28 cellular contexts compared by ENCODE assay signal in the genomic region with DNA sequence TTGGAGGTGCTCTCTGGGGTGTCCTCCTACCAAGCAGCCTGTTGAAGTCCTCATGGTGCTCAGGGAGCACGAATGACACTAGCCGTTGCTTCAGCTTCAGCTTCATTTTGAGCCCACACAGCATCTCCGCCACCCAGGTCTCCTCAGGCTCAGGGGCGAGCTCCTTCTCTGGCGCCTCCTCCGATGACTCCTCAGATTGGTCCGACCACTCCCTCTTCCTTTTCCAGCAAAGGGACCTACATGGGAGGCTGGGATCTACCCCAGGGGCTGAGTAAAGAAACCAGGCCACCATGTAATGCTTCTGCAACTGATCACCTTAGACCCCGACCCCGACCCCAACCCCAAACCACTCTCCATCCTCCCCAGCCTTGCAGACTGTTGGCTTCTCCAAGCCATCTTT.
"Had no signal": no experiment of that assay in that cellular context is flagged by ENCODE, and none has a peak within 500 bp of the region (broad histone marks: within the 10 kb centered on the region; RNA-seq: fewer than 3 reads in every experiment).

No MANE protein-coding gene starts in this region.

- H3K9me3 ChIP-seq: stomach, suprapubic skin, testis, thoracic aorta, thyroid gland, tibial artery, tibial nerve, transverse colon, upper lobe of left lung, upper lobe of right lung, uterus, vagina had no signal

- ATAC-seq: stimulated activated effector memory CD8-positive, alpha-beta T cell treated with anti-CD3 and anti-CD28 coated beads, Interleukin-12 subunit alpha, Interleukin-12 subunit beta, amount 100 ng/mL, for 72 hours; stimulated activated memory B cell treated with anti-CD40 and anti-IgM and Interleukin-4, amounts not matched to agents 10 μg/mL and 1 μg/mL and 100 μg/mL, for 72 hours; stimulated activated naive B cell treated with anti-CD40 and anti-IgM and Interleukin-4, amounts not matched to agents 10 μg/mL and 1 μg/mL and 100 μg/mL, for 72 hours; stimulated activated naive CD8-positive, alpha-beta T cell treated with anti-CD3 and anti-CD28 coated beads, Interleukin-15, amount 100 ng/mL, for 72 hours; stimulated activated naive CD8-positive, alpha-beta T cell treated with anti-CD3 and anti-CD28 coated beads, Interleukin-15, Interleukin-2, amounts not matched to agents 100 U/mL and 50 U/mL, for 24 hours; upper lobe of right lung had no signal

- H3K36me3 ChIP-seq: stomach, suprapubic skin, thoracic aorta, thyroid gland, tibial artery, tibial nerve, transverse colon, upper lobe of left lung, upper lobe of right lung, uterus, vagina had no signal

- H3K36me3 Mint-ChIP-seq: stimulated activated memory B cell treated with anti-CD40 and anti-IgM and Interleukin-4, amounts not matched to agents 10 μg/mL and 1 μg/mL and 100 μg/mL, for 72 hours had no signal

- H3K27ac ChIP-seq: stomach, suprapubic skin, testis, thoracic aorta, thyroid gland, tibial artery, tibial nerve, transverse colon, upper lobe of left lung, upper lobe of right lung, uterus, vagina had no signal

- H3K4me1 ChIP-seq: stomach, suprapubic skin, testis, thyroid gland, tibial artery, tibial nerve, transverse colon, upper lobe of left lung, upper lobe of right lung, uterus, vagina had no signal

- DNase-seq: stimulated activated CD4-positive, alpha-beta T cell treated with anti-CD3 and anti-CD28 coated beads, Interleukin-2, amount 100 ng/mL, for 48 hours; stimulated activated CD4-positive, alpha-beta T cell treated with anti-CD3 and anti-CD28 coated beads, Interleukin-4, amount 100 ng/mL, for 1 hour; stimulated activated CD4-positive, alpha-beta T cell treated with anti-CD3 and anti-CD28 coated beads, Interleukin-4, amount 100 ng/mL, for 24 hours; stimulated activated CD4-positive, alpha-beta T cell treated with anti-CD3 and anti-CD28 coated beads, Interleukin-4, amount 100 ng/mL, for 4 hours; stimulated activated CD8-positive, alpha-beta memory T cell treated with anti-CD3 and anti-CD28 coated beads, Interleukin-4, amount 100 ng/mL, for 48 hours; stimulated activated naive B cell treated with anti-CD40 and anti-IgM and Interleukin-4, amounts not matched to agents 10 μg/mL and 1 μg/mL and 100 μg/mL, for 72 hours; stimulated activated naive CD4-positive, alpha-beta T cell; stimulated activated naive CD4-positive, alpha-beta T cell treated with Interleukin-2 at 50 U/mL for 16 hours; stimulated activated naive CD8-positive, alpha-beta T cell treated with anti-CD3 and anti-CD28 coated beads, Interleukin-15, amount 100 ng/mL, for 72 hours; stimulated activated naive CD8-positive, alpha-beta T cell treated with anti-CD3 and anti-CD28 coated beads, Interleukin-15, Interleukin-2, amounts not matched to agents 100 U/mL and 50 U/mL, for 24 hours; stomach; substantia nigra; testis; thyroid gland; tibial artery; transverse colon; trophoblast cell; upper lobe of left lung; upper lobe of right lung; uterus had no signal

- H3K27me3 Mint-ChIP-seq: stimulated activated memory B cell treated with anti-CD40 and anti-IgM and Interleukin-4, amounts not matched to agents 10 μg/mL and 1 μg/mL and 100 μg/mL, for 72 hours; stimulated activated naive B cell treated with anti-CD40 and anti-IgM and Interleukin-4, amounts not matched to agents 10 μg/mL and 1 μg/mL and 100 μg/mL, for 72 hours; stimulated activated naive CD8-positive, alpha-beta T cell treated with anti-CD3 and anti-CD28 coated beads, Interleukin-15, amount 100 ng/mL, for 72 hours; stimulated activated naive CD8-positive, alpha-beta T cell treated with anti-CD3 and anti-CD28 coated beads, Interleukin-15, Interleukin-2, amounts not matched to agents 100 ng/mL and 50 ng/mL, for 24 hours; type B pancreatic cell had no signal

- H3K27me3 ChIP-seq: stomach, suprapubic skin, testis, thyroid gland, tibial artery, tibial nerve, transverse colon, upper lobe of left lung, upper lobe of right lung, uterus, vagina had no signal

- H3K27ac Mint-ChIP-seq: stimulated activated effector memory CD8-positive, alpha-beta T cell treated with anti-CD3 and anti-CD28 coated beads, Interleukin-12 subunit alpha, Interleukin-12 subunit beta, amount 100 ng/mL, for 72 hours; stimulated activated memory B cell treated with anti-CD40 and anti-IgM and Interleukin-4, amounts not matched to agents 10 μg/mL and 1 μg/mL and 100 μg/mL, for 72 hours; stimulated activated naive B cell treated with anti-CD40 and anti-IgM and Interleukin-4, amounts not matched to agents 10 μg/mL and 1 μg/mL and 100 μg/mL, for 72 hours; stimulated activated naive CD8-positive, alpha-beta T cell treated with anti-CD3 and anti-CD28 coated beads, Interleukin-15, Interleukin-2, amounts not matched to agents 100 ng/mL and 50 ng/mL, for 24 hours; type B pancreatic cell had no signal

- H3K9me3 Mint-ChIP-seq: stimulated activated effector memory CD8-positive, alpha-beta T cell treated with anti-CD3 and anti-CD28 coated beads, Interleukin-12 subunit alpha, Interleukin-12 subunit beta, amount 100 ng/mL, for 72 hours; stimulated activated memory B cell treated with anti-CD40 and anti-IgM and Interleukin-4, amounts not matched to agents 10 μg/mL and 1 μg/mL and 100 μg/mL, for 72 hours; stimulated activated naive B cell treated with anti-CD40 and anti-IgM and Interleukin-4, amounts not matched to agents 10 μg/mL and 1 μg/mL and 100 μg/mL, for 72 hours; stimulated activated naive CD8-positive, alpha-beta T cell treated with anti-CD3 and anti-CD28 coated beads, Interleukin-15, amount 100 ng/mL, for 72 hours; stimulated activated naive CD8-positive, alpha-beta T cell treated with anti-CD3 and anti-CD28 coated beads, Interleukin-15, Interleukin-2, amounts not matched to agents 100 ng/mL and 50 ng/mL, for 24 hours; type B pancreatic cell had no signal

- H3K4me3 Mint-ChIP-seq: stimulated activated effector memory CD8-positive, alpha-beta T cell treated with anti-CD3 and anti-CD28 coated beads, Interleukin-12 subunit alpha, Interleukin-12 subunit beta, amount 100 ng/mL, for 72 hours; stimulated activated memory B cell treated with anti-CD40 and anti-IgM and Interleukin-4, amounts not matched to agents 10 μg/mL and 1 μg/mL and 100 μg/mL, for 72 hours; stimulated activated naive B cell treated with anti-CD40 and anti-IgM and Interleukin-4, amounts not matched to agents 10 μg/mL and 1 μg/mL and 100 μg/mL, for 72 hours; stimulated activated naive CD8-positive, alpha-beta T cell treated with anti-CD3 and anti-CD28 coated beads, Interleukin-15, amount 100 ng/mL, for 72 hours; stimulated activated naive CD8-positive, alpha-beta T cell treated with anti-CD3 and anti-CD28 coated beads, Interleukin-15, Interleukin-2, amounts not matched to agents 100 ng/mL and 50 ng/mL, for 24 hours; type B pancreatic cell had no signal

- H3K4me1 Mint-ChIP-seq: stimulated activated memory B cell treated with anti-CD40 and anti-IgM and Interleukin-4, amounts not matched to agents 10 μg/mL and 1 μg/mL and 100 μg/mL, for 72 hours; stimulated activated naive CD8-positive, alpha-beta T cell treated with anti-CD3 and anti-CD28 coated beads, Interleukin-15, amount 100 ng/mL, for 72 hours had no signal

- H3K4me3 ChIP-seq: stomach, suprapubic skin, testis, thoracic aorta, thyroid gland, tibial artery, tibial nerve, transverse colon, upper lobe of left lung, upper lobe of right lung, uterus, vagina had no signal
